ENCODE assay signal across 8 cellular contexts in the genomic region with DNA sequence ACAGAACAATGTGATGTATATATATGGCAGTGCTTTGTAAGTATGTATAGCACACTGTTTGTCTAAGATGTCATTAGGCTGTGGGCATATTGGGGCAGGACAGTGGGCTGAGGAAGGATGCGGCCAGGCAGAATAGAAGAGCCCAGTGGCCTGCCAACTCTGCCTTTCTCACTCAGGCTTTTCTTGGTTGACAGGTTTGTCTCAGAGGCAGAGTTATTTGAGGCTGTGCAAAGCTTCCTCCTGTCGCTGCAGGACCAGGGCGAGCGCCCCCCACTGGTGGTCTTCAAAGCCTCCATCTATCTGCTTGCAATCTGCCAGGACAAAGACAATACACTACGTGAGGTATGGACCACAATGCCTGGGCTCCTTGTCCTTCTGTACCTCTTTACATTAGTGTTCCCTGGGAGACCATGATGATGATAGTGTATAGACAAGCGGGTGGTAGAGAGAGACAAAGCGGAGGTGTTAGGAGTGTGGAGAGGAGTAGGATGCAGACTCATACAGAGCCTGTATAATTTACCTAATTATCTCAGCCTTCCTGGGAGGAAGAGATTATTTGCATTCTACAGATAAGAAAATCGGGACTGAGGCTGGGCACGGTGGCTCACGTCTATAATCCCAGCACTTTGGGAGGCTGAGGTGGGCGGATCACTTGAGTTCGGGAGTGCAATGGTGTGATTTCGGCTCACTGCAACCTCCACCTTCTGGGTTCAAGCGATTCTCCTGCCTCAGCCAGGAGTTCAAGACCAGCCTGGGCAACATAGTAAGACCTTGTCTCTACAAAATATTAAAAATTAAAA. TPM values are rescaled to one million over a fixed set of nuclear protein-coding genes. Genes with fewer than 3 reads are reported as not detected.
DNase-seq lines count a peak whose midpoint lies in the region; ATAC-seq and TF ChIP-seq lines count a peak whose summit lies in the region.

No MANE protein-coding gene starts in this region.

- TF ChIP-seq CTCF in astrocyte of the spinal cord (IDR thresholded peaks at IDR 0.05; ENCODE audit: low read depth, low read length) = peak; percentile 55

- peak in 1 of 2 donors; percentile 43 for ATAC-seq in naive thymus-derived CD8-positive, alpha-beta T cell
- ATAC-seq in activated CD4-positive, CD25-positive, alpha-beta regulatory T cell treated with anti-CD3 and anti-CD28 coated beads, Interleukin-2, amount 50 U/mL, for 24 hours = no peak

- H3K36me3 Mint-ChIP-seq in naive thymus-derived CD8-positive, alpha-beta T cell = no peaks in the 10 kb centered on the region

- H3K27ac Mint-ChIP-seq in naive thymus-derived CD8-positive, alpha-beta T cell = peak overlapping the region in 2 of 10 donors; percentile 9 to 20

- in situ Hi-C loops in astrocyte of the spinal cord (cut with HindIII; ENCODE audit: low sequenced_read_pairs) = no loop called here

- H3K4me3 Mint-ChIP-seq in naive thymus-derived CD8-positive, alpha-beta T cell = no peak overlapping the region

- H3K4me1 Mint-ChIP-seq in naive thymus-derived CD8-positive, alpha-beta T cell = no peaks in the 10 kb centered on the region

- H3K9me3 Mint-ChIP-seq in naive thymus-derived CD8-positive, alpha-beta T cell = no peaks in the 10 kb centered on the region

- no peaks in the 10 kb centered on the region for H3K27me3 Mint-ChIP-seq in naive thymus-derived CD8-positive, alpha-beta T cell

- no peak overlapping the region for H3K4me3 ChIP-seq in astrocyte of the spinal cord (ENCODE audit: low read depth, low read length)

- DNase-seq in activated T-cell treated with anti-CD3 and anti-CD28 coated beads for 1 hour (ENCODE audit: low read depth) = peak; percentile 11
- DNase-seq in activated T-cell treated with anti-CD3 and anti-CD28 coated beads for 4 hours = no peak
- DNase-seq in NCI-H69 (lab: John Stamatoyannopoulos, UW) = peak; percentile 98
- no peak for DNase-seq in astrocyte of the spinal cord (ENCODE audit: low read depth, low spot score)
- DNase-seq in naive thymus-derived CD8-positive, alpha-beta T cell = peak in 6 of 10 donors; percentile 12 to 32 (median 22)
- DNase-seq in hippocampal formation (lab: John Stamatoyannopoulos, UW) = no peak
- DNase-seq in NOMO-1 (lab: John Stamatoyannopoulos, UW; ENCODE audit: unreplicated experiment in 2 of 2) = no peak

- POLR2A ChIA-PET in naive thymus-derived CD8-positive, alpha-beta T cell (lab: Charles Lee) = no interaction called here

RNA-seq across cellular contexts. Expression of a gene that starts 37.3 kb away (rescaled TPM):
- 10 to 100 TPM; 17.1 to 23.1 TPM for total RNA-seq in naive thymus-derived CD8-positive, alpha-beta T cell
- 1 to 10 TPM; 3.5 to 5.6 (median 3.8) TPM for polyA plus RNA-seq in naive thymus-derived CD8-positive, alpha-beta T cell

Comparison
In these comparisons a context has a peak if more than half of its experiments do, and no peak if none do; other contexts are left out.
1. DNase-seq: peak in activated T-cell treated with anti-CD3 and anti-CD28 coated beads for 1 hour (single experiment), NCI-H69 (single experiment) and naive thymus-derived CD8-positive, alpha-beta T cell (6 of 10); none in activated T-cell treated with anti-CD3 and anti-CD28 coated beads for 4 hours (single experiment), astrocyte of the spinal cord (single experiment), hippocampal formation (0 of 2) and NOMO-1 (0 of 2).